Comparison of ENCODE assay signal across 24 cellular contexts in the genomic region with DNA sequence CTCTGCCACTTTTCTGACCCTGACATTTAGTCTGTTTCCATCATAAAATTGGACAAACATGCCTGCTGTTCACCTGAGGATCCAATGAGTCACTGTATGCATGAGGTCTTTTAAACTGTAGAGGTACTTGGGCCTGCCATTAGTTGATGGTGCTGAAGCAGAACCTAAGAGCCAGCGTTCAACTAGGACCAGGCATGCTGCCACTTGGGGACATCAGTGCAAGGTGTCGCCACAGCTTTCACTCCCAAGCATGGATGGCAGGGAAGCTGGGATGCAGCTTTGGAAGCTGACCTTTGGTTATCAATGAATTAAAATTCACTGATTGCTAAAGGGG. TPM values are rescaled to one million over a fixed set of nuclear protein-coding genes. Genes with fewer than 3 reads are reported as not detected.
DNase-seq lines count a peak whose midpoint lies in the region; ATAC-seq lines count a peak whose summit lies in the region.
"Had no signal": no experiment of that assay in that cellular context is flagged by ENCODE, and none has a peak within 500 bp of the region (broad histone marks: within the 10 kb centered on the region; RNA-seq: fewer than 3 reads in every experiment).

No MANE protein-coding gene starts in this region.

- no peak overlapping the region for H3K4me3 ChIP-seq in neuronal stem cell (ENCODE audit: low read length in 2 of 2)
- H3K4me3 ChIP-seq: lower lobe of right lung, mucosa of descending colon, tibial nerve had no signal

- no peak overlapping the region for H4K8ac ChIP-seq in neuronal stem cell (ENCODE audit: low read depth, low read length)

- H3K36me3 ChIP-seq in neuronal stem cell (replicated peaks in 1 of 2; ENCODE audit: control insufficient read depth in 2 of 2, insufficient read depth in 2 of 2, low read length in 2 of 2): no peaks in the 10 kb centered on the region
- H3K36me3 ChIP-seq: lower lobe of right lung, tibial nerve had no signal

- H3K9me3 Mint-ChIP-seq in activated T-cell treated with anti-CD3 and anti-CD28 coated beads, Interleukin-2, amount 50 U/mL, for 4 hours: no peaks in the 10 kb centered on the region
- H3K9me3 Mint-ChIP-seq: activated naive CD8-positive, alpha-beta T cell treated with anti-CD3 and anti-CD28 coated beads, Interleukin-2, amount 50 U/mL, for 24 hours; nephron progenitor cell had no signal

- WGBS in neuronal stem cell (ENCODE audit: extremely low coverage in 2 of 2, insufficient read length in 2 of 2, insufficient replicate concordance in 1 of 2), 2 donors: no CpG with 5 or more reads among the region's 2 CpGs

- H2BK5ac ChIP-seq in neuronal stem cell (ENCODE audit: low read length): no peak overlapping the region

- no peaks in the 10 kb centered on the region for H3K36me3 Mint-ChIP-seq in activated T-cell treated with anti-CD3 and anti-CD28 coated beads, Interleukin-2, amount 50 U/mL, for 4 hours (ENCODE audit: insufficient read depth)

- H3K18ac ChIP-seq in neuronal stem cell (ENCODE audit: low read length): peak overlapping the region; percentile 24

- no peak overlapping the region for H3K23ac ChIP-seq in neuronal stem cell (ENCODE audit: low read depth, low read length, poor library complexity)

- H4K91ac ChIP-seq in neuronal stem cell (ENCODE audit: low read depth, low read length, poor library complexity): no peak overlapping the region

- no peaks in the 10 kb centered on the region for H3K9me3 ChIP-seq in neuronal stem cell (replicated peaks in 1 of 2; ENCODE audit: control insufficient read depth in 2 of 2, insufficient read depth in 1 of 2, low read depth in 1 of 2, low read length in 2 of 2)
- H3K9me3 ChIP-seq: lower lobe of right lung, mucosa of descending colon, tibial nerve had no signal

- H2AK5ac ChIP-seq in neuronal stem cell (ENCODE audit: low read depth, low read length): no peak overlapping the region

- H3K27ac ChIP-seq in angular gyrus (ENCODE audit: low read depth, low read length) (peak overlapping the region; percentile 69), neuronal stem cell (replicated peaks; ENCODE audit: low read length) (no peak overlapping the region)
- H3K27ac ChIP-seq: epithelial cell of prostate, lower lobe of right lung, parathyroid adenoma, tibial nerve had no signal

- H3K4me1 ChIP-seq in neuronal stem cell (ENCODE audit: control insufficient read depth in 2 of 2, insufficient read depth in 1 of 2, low read depth in 1 of 2, low read length in 2 of 2): peaks cover 0 to 17% of the 10 kb centered on the region in 2 donors
- H3K4me1 ChIP-seq: parathyroid adenoma had no signal

- no peak for ATAC-seq in activated T-cell treated with anti-CD3 and anti-CD28 coated beads, Interleukin-2, amount 50 U/mL, for 4 hours
- ATAC-seq: activated CD4-positive, alpha-beta T cell treated with anti-CD3 and anti-CD28 coated beads for 36 hours; activated naive CD8-positive, alpha-beta T cell treated with anti-CD3 and anti-CD28 coated beads, Interleukin-2, amount 50 U/mL, for 24 hours; HepG2; lower lobe of right lung; mucosa of descending colon; right cardiac atrium had no signal

- H2BK12ac ChIP-seq in neuronal stem cell (ENCODE audit: low read length): no peak overlapping the region

- no peak overlapping the region for H2AFZ ChIP-seq in neuronal stem cell (ENCODE audit: low read length)
- H2AFZ ChIP-seq: parathyroid adenoma had no signal

- H3K4me3 Mint-ChIP-seq in activated T-cell treated with anti-CD3 and anti-CD28 coated beads, Interleukin-2, amount 50 U/mL, for 4 hours: no peak overlapping the region
- H3K4me3 Mint-ChIP-seq: activated CD4-positive, alpha-beta T cell treated with anti-CD3 and anti-CD28 coated beads for 36 hours; activated naive CD8-positive, alpha-beta T cell treated with anti-CD3 and anti-CD28 coated beads, Interleukin-2, amount 50 U/mL, for 24 hours; nephron progenitor cell had no signal

- no peak overlapping the region for H2BK120ac ChIP-seq in neuronal stem cell (ENCODE audit: low read depth, low read length)

- H3K9ac ChIP-seq in neuronal stem cell (ENCODE audit: low read depth, low read length, poor library complexity): no peak overlapping the region
- H3K9ac ChIP-seq: parathyroid adenoma had no signal

- H2BK15ac ChIP-seq in neuronal stem cell (ENCODE audit: low read length): no peak overlapping the region

- no peak overlapping the region for H3K4me2 ChIP-seq in neuronal stem cell (ENCODE audit: insufficient read depth, low read length, poor library complexity, severe bottlenecking)

- no peak overlapping the region for H3K14ac ChIP-seq in neuronal stem cell (ENCODE audit: low read length)

- peaks cover 0 to 55% (median 0%) of the 10 kb centered on the region in 3 experiments for H3K27me3 ChIP-seq in neuronal stem cell (ENCODE audit: control insufficient read depth in 3 of 3, insufficient read depth in 3 of 3, low read depth in 1 of 3, low read length in 3 of 3)

- no peaks in the 10 kb centered on the region for H3K79me1 ChIP-seq in neuronal stem cell (ENCODE audit: low read depth, low read length)

- H3K27me3 Mint-ChIP-seq in activated T-cell treated with anti-CD3 and anti-CD28 coated beads, Interleukin-2, amount 50 U/mL, for 4 hours (ENCODE audit: low read depth): peaks cover 40% of the 10 kb centered on the region

- H3K4me1 Mint-ChIP-seq in activated T-cell treated with anti-CD3 and anti-CD28 coated beads, Interleukin-2, amount 50 U/mL, for 4 hours (ENCODE audit: low read depth): no peaks in the 10 kb centered on the region
- H3K4me1 Mint-ChIP-seq: activated CD4-positive, alpha-beta T cell treated with anti-CD3 and anti-CD28 coated beads for 36 hours; activated naive CD8-positive, alpha-beta T cell treated with anti-CD3 and anti-CD28 coated beads, Interleukin-2, amount 50 U/mL, for 24 hours had no signal

- DNase-seq in DMS53 (lab: John Stamatoyannopoulos, UW) (peak; percentile 71), DMS79 treated with DMSO at 0.1 percent for 48 hours (lab: John Stamatoyannopoulos, UW) (peak; percentile 44), neuronal stem cell (ENCODE audit: low spot score) (no peak), NCI-H1092 treated with DMSO at 0.1 percent for 48 hours (lab: John Stamatoyannopoulos, UW) (no peak), inferior parietal cortex (ENCODE audit: extremely low spot score) (no peak)
- DNase-seq in activated T-cell treated with anti-CD3 and anti-CD28 coated beads, Interleukin-2, amount 50 U/mL, for 4 hours: no peak
- DNase-seq: activated CD4-positive, alpha-beta T cell treated with anti-CD3 and anti-CD28 coated beads for 36 hours; activated naive CD8-positive, alpha-beta T cell treated with anti-CD3 and anti-CD28 coated beads, Interleukin-2, amount 50 U/mL, for 24 hours; activated T-cell treated with anti-CD3 and anti-CD28 coated beads, Interleukin-2, amount 50 U/mL, for 48 hours; EL; Karpas-422; kidney glomerular epithelial cell; lower lobe of right lung; mucosa of descending colon; NCI-H1436 treated with DMSO at 0.1 percent for 48 hours; nephron progenitor cell; right cardiac atrium; Right ventricle myocardium superior; T-helper 2 cell had no signal

- no peak overlapping the region for H3K4ac ChIP-seq in neuronal stem cell (ENCODE audit: low read length)

RNA-seq across cellular contexts. Expression of gene NEUROG1, which starts 37.1 kb away (rescaled TPM):
- 0.04 TPM for polyA plus RNA-seq in neuronal stem cell (2013, experiment 1 of 2)
- polyA plus RNA-seq in neuronal stem cell (2013, experiment 2 of 2): 0.03 TPM
- not detected for total RNA-seq in activated T-cell treated with anti-CD3 and anti-CD28 coated beads, Interleukin-2, amount 50 U/mL, for 4 hours
- total RNA-seq: activated CD4-positive, alpha-beta T cell treated with anti-CD3 and anti-CD28 coated beads for 36 hours; HepG2; lower lobe of right lung; mucosa of descending colon; right cardiac atrium; Right ventricle myocardium superior; tibial nerve had no signal
- polyA plus RNA-seq: HepG2, right cardiac atrium had no signal

RNA-seq across cellular contexts. Expression of gene TIFAB, which starts 46.5 kb away (rescaled TPM):
- not detected for polyA plus RNA-seq in neuronal stem cell (2013, experiment 1 of 2)
- polyA plus RNA-seq in neuronal stem cell (2013, experiment 2 of 2): not detected
- total RNA-seq in activated T-cell treated with anti-CD3 and anti-CD28 coated beads, Interleukin-2, amount 50 U/mL, for 4 hours: not detected
- total RNA-seq: activated CD4-positive, alpha-beta T cell treated with anti-CD3 and anti-CD28 coated beads for 36 hours; HepG2; right cardiac atrium; Right ventricle myocardium superior; tibial nerve had no signal
- polyA plus RNA-seq: HepG2, right cardiac atrium had no signal

RNA-seq across cellular contexts. Expression of gene DCANP1, which starts 51.5 kb away (rescaled TPM):
- polyA plus RNA-seq in neuronal stem cell (2013, experiment 1 of 2): not detected
- not detected for polyA plus RNA-seq in neuronal stem cell (2013, experiment 2 of 2)
- not detected for total RNA-seq in activated T-cell treated with anti-CD3 and anti-CD28 coated beads, Interleukin-2, amount 50 U/mL, for 4 hours
- total RNA-seq: activated CD4-positive, alpha-beta T cell treated with anti-CD3 and anti-CD28 coated beads for 36 hours; HepG2; lower lobe of right lung; mucosa of descending colon; right cardiac atrium; Right ventricle myocardium superior; tibial nerve had no signal
- polyA plus RNA-seq: HepG2, right cardiac atrium had no signal

Comparison
In these comparisons a context has a peak if more than half of its experiments do, and no peak if none do; other contexts are left out.
1. DNase-seq: peak in DMS53 (single experiment) and DMS79 treated with DMSO at 0.1 percent for 48 hours (single experiment); none in neuronal stem cell (single experiment), NCI-H1092 treated with DMSO at 0.1 percent for 48 hours (single experiment), inferior parietal cortex (single experiment) and activated T-cell treated with anti-CD3 and anti-CD28 coated beads, Interleukin-2, amount 50 U/mL, for 4 hours (single experiment).